ENCODE assay signal across 19 cellular contexts in the genomic region with DNA sequence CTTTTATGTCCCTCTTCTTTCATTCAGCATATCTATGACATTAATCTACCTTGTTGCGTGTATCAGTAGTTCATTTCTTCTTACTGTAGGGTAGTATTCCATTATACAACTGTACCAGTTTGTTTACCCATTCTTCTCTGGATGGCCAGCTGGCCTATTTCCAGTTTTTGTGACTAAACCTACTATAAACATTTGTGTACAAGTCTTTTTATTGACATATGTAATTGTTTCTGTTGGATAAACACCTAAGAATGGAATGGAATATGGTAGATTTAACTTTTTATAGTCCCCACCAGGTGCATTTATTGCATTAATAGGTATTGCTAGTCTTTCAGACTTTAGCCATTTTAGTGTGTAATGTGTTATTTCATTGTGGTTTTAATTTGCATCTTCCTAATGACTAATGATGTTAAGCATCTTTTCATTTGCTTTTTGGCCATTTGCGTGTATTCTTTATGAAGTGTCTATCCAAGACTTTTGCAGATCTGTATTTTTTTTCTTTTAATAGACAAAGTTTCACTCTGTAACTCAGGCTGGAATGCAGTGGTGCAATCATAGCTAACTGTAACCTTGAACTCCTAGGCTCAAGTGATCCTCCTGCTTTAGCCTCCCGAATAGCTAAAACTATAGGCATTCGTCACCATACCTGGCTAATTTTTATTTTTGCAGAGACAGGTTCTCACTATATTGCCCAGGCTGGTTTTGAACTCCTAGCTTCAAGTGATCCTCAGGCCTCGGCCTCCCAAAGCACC.
"Had no signal": no experiment of that assay in that cellular context is flagged by ENCODE, and none has a peak within 500 bp of the region (broad histone marks: within the 10 kb centered on the region; RNA-seq: fewer than 3 reads in every experiment).

No MANE protein-coding gene starts in this region.

- H3K9me3 ChIP-seq: esophagus squamous epithelium, left lung, mucosa of descending colon, pancreas, thoracic aorta had no signal

- FAIRE-seq: colon, kidney had no signal

- H3K4me1 Mint-ChIP-seq: naive thymus-derived CD4-positive, alpha-beta T cell had no signal

- H3K4me1 ChIP-seq: esophagus squamous epithelium, left lung, pancreas had no signal

- H3K27ac Mint-ChIP-seq: activated CD4-positive, alpha-beta memory T cell treated with anti-CD3 and anti-CD28 coated beads for 36 hours; activated naive CD4-positive, alpha-beta T cell treated with anti-CD3 and anti-CD28 coated beads, Interleukin-2, amount 50 U/mL, for 72 hours; naive thymus-derived CD4-positive, alpha-beta T cell had no signal

- H3K27me3 ChIP-seq: esophagus squamous epithelium, left lung, pancreas had no signal

- DNase-seq: activated CD4-positive, alpha-beta memory T cell treated with anti-CD3 and anti-CD28 coated beads for 36 hours; activated gamma-delta T cell; activated T-cell treated with anti-CD3 and anti-CD28 coated beads, Interleukin-2, amount 50 U/mL, for 48 hours; amniotic stem cell; caudate nucleus; esophagus squamous epithelium; hippocampal formation; kidney; left lung; mucosa of descending colon; naive thymus-derived CD4-positive, alpha-beta T cell; pancreas; stimulated activated CD4-positive, alpha-beta T cell treated with anti-CD3 and anti-CD28 coated beads, Interleukin-12 subunit alpha, Interleukin-12 subunit beta, amount 100 ng/mL, for 4 hours; stimulated activated CD4-positive, alpha-beta T cell treated with anti-CD3 and anti-CD28 coated beads, Interleukin-2, amount 100 ng/mL, for 24 hours; T1000; WERI-Rb-1 had no signal

- H3K9me3 Mint-ChIP-seq: activated CD4-positive, alpha-beta memory T cell treated with anti-CD3 and anti-CD28 coated beads for 36 hours; activated naive CD4-positive, alpha-beta T cell treated with anti-CD3 and anti-CD28 coated beads, Interleukin-2, amount 50 U/mL, for 72 hours; naive thymus-derived CD4-positive, alpha-beta T cell had no signal

- H3K4me3 Mint-ChIP-seq: activated CD4-positive, alpha-beta memory T cell treated with anti-CD3 and anti-CD28 coated beads for 36 hours; naive thymus-derived CD4-positive, alpha-beta T cell had no signal

- H3K27ac ChIP-seq: esophagus squamous epithelium, left lung, pancreas, thoracic aorta, WERI-Rb-1 had no signal

- H3K27me3 Mint-ChIP-seq: activated CD4-positive, alpha-beta memory T cell treated with anti-CD3 and anti-CD28 coated beads for 36 hours; naive thymus-derived CD4-positive, alpha-beta T cell had no signal

- ATAC-seq: activated naive CD4-positive, alpha-beta T cell treated with anti-CD3 and anti-CD28 coated beads, Interleukin-2, amount 50 U/mL, for 72 hours; left lung; mucosa of descending colon; naive thymus-derived CD4-positive, alpha-beta T cell; pancreas had no signal

- H3K4me3 ChIP-seq: esophagus squamous epithelium, left lung, mucosa of descending colon, pancreas, thoracic aorta had no signal
